19 cellular contexts compared by ENCODE assay signal in the genomic region with DNA sequence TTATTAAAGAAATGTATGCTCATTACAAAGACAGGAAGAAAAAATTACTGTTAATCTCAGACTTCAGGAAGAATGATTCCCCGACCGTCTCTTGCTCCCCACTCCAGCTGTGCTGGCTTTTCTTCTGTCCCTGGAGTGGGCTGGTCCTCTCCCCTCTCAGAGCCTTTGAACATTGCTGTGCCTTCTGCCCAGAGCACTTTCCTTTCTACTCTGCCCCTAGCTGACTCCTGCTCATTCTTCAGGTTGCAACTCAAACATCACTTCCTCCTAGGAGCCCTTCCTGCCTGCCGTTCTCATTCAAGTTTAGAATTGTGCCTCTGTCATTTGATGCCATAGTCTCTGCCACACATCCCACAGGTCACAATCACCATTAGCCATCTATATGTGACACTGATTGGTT.
"Had no signal": no experiment of that assay in that cellular context is flagged by ENCODE, and none has a peak within 500 bp of the region (broad histone marks: within the 10 kb centered on the region; RNA-seq: fewer than 3 reads in every experiment).

No MANE protein-coding gene starts in this region.

- DNase-seq: activated CD4-positive, alpha-beta T cell treated with anti-CD3 and anti-CD28 coated beads, Interleukin-2, amount 50 U/mL, for 48 hours; activated naive CD4-positive, alpha-beta T cell treated with anti-CD3 and anti-CD28 coated beads for 36 hours; activated naive CD8-positive, alpha-beta T cell treated with anti-CD3 and anti-CD28 coated beads, Interleukin-2, amount 50 U/mL, for 24 hours; aorta; effector memory CD8-positive, alpha-beta T cell; heart left ventricle; islet precursor cell; left ventricle myocardium inferior; natural killer cell; psoas muscle; small intestine; stimulated activated CD4-positive, alpha-beta T cell treated with anti-CD3 and anti-CD28 coated beads, Interleukin-4, amount 100 ng/mL, for 4 hours; stimulated activated CD8-positive, alpha-beta memory T cell treated with anti-CD3 and anti-CD28 coated beads, Interleukin-4, amount 100 ng/mL, for 48 hours; stimulated activated naive CD4-positive, alpha-beta T cell treated with Interleukin-2 at 50 U/mL for 16 hours; T-cell; trophoblast cell had no signal

- ATAC-seq: activated naive CD8-positive, alpha-beta T cell treated with anti-CD3 and anti-CD28 coated beads, Interleukin-2, amount 50 U/mL, for 24 hours; activated T-helper 17 cell treated with anti-CD3 and anti-CD28 coated beads, Interleukin-2, amount 50 U/mL, for 72 hours; effector memory CD8-positive, alpha-beta T cell; natural killer cell; psoas muscle; T-cell had no signal

- H3K4me1 ChIP-seq: psoas muscle had no signal

- H3K4me3 ChIP-seq: heart left ventricle, left ventricle myocardium inferior, psoas muscle had no signal

- H3K9me3 ChIP-seq: heart left ventricle, left ventricle myocardium inferior, psoas muscle had no signal

- H3K27ac ChIP-seq: epithelial cell of prostate, heart left ventricle, left ventricle myocardium inferior, psoas muscle, VCaP had no signal

- H3K36me3 ChIP-seq: heart left ventricle, left ventricle myocardium inferior had no signal
